ENCODE assay signal across 27 cellular contexts in genomic region chr9:120860083-120860482, GRCh38.
"Had no signal": no experiment of that assay in that cellular context is flagged by ENCODE, and none has a peak within 500 bp of the region (broad histone marks: within the 10 kb centered on the region; RNA-seq: fewer than 3 reads in every experiment).

No MANE protein-coding gene starts in this region.

- H3K4me3 ChIP-seq: adrenal gland, body of pancreas, coronary artery, dorsolateral prefrontal cortex, gastrocnemius medialis, left ventricle myocardium inferior, lung, testis, transverse colon had no signal

- H3K9me3 Mint-ChIP-seq: activated naive CD4-positive, alpha-beta T cell treated with anti-CD3 and anti-CD28 coated beads, Interleukin-2, amount 50 U/mL, for 24 hours; natural killer cell treated with Interleukin-12 subunit alpha and Interleukin-12 subunit beta and Interleukin-15 and Interleukin-18, amount 100 ng/mL, for 72 hours had no signal

- H3K4me3 Mint-ChIP-seq: activated CD8-positive, alpha-beta memory T cell treated with anti-CD3 and anti-CD28 coated beads, Interleukin-2, amount 10 ng/mL, durations not matched to agents 7 days and 5 days; activated CD8-positive, alpha-beta T cell treated with anti-CD3 and anti-CD28 coated beads, Interleukin-2, amount 10 ng/mL, durations not matched to agents 7 days and 5 days; activated naive CD4-positive, alpha-beta T cell treated with anti-CD3 and anti-CD28 coated beads, Interleukin-2, amount 50 U/mL, for 24 hours; natural killer cell treated with Interleukin-12 subunit alpha and Interleukin-12 subunit beta and Interleukin-15 and Interleukin-18, amount 100 ng/mL, for 72 hours had no signal

- H3K4me1 Mint-ChIP-seq: activated CD8-positive, alpha-beta memory T cell treated with anti-CD3 and anti-CD28 coated beads, Interleukin-2, amount 10 ng/mL, durations not matched to agents 7 days and 5 days had no signal

- H3K27me3 Mint-ChIP-seq: activated CD8-positive, alpha-beta memory T cell treated with anti-CD3 and anti-CD28 coated beads, Interleukin-2, amount 10 ng/mL, durations not matched to agents 7 days and 5 days; activated naive CD4-positive, alpha-beta T cell treated with anti-CD3 and anti-CD28 coated beads, Interleukin-2, amount 50 U/mL, for 24 hours; natural killer cell treated with Interleukin-12 subunit alpha and Interleukin-12 subunit beta and Interleukin-15 and Interleukin-18, amount 100 ng/mL, for 72 hours had no signal

- H3K27me3 ChIP-seq: adrenal gland, body of pancreas, dorsolateral prefrontal cortex, gastrocnemius medialis, testis, transverse colon had no signal

- H3K9me3 ChIP-seq: adrenal gland, body of pancreas, gastrocnemius medialis, left ventricle myocardium inferior, testis, transverse colon had no signal

- H3K27ac ChIP-seq: adrenal gland, body of pancreas, coronary artery, dorsolateral prefrontal cortex, gastrocnemius medialis, left ventricle myocardium inferior, testis, transverse colon had no signal

- H3K4me1 ChIP-seq: adrenal gland, gastrocnemius medialis, testis had no signal

- DNase-seq: activated CD4-positive, alpha-beta T cell treated with anti-CD3 and anti-CD28 coated beads for 48 hours; activated CD4-positive, CD25-positive, alpha-beta regulatory T cell; activated CD8-positive, alpha-beta memory T cell treated with anti-CD3 and anti-CD28 coated beads, Interleukin-2, amount 10 ng/mL, durations not matched to agents 7 days and 5 days; activated CD8-positive, alpha-beta T cell treated with anti-CD3 and anti-CD28 coated beads, Interleukin-2, amount 10 ng/mL, durations not matched to agents 7 days and 5 days; activated gamma-delta T cell treated with Interleukin-2 at 50 U/mL for 16 hours; adrenal gland; aorta; body of pancreas; cerebellar nuclear complex; effector memory CD4-positive, alpha-beta T cell; erythroblast; gastrocnemius medialis; glutamatergic neuron; left ventricle myocardium inferior; mesendoderm; right cardiac atrium; stimulated activated CD4-positive, alpha-beta T cell treated with anti-CD3 and anti-CD28 coated beads, Interleukin-15, amount 100 ng/mL, for 24 hours; stimulated activated CD4-positive, alpha-beta T cell treated with anti-CD3 and anti-CD28 coated beads, Interleukin-2, amount 100 ng/mL, for 24 hours; stimulated activated naive CD8-positive, alpha-beta T cell treated with anti-CD3 and anti-CD28 coated beads, Interleukin-15, Interleukin-2, amounts not matched to agents 100 U/mL and 50 U/mL, for 24 hours; T-helper 1 cell; testis; transverse colon had no signal

- ATAC-seq: activated CD8-positive, alpha-beta memory T cell treated with anti-CD3 and anti-CD28 coated beads, Interleukin-2, amount 10 ng/mL, durations not matched to agents 7 days and 5 days; activated CD8-positive, alpha-beta T cell treated with anti-CD3 and anti-CD28 coated beads, Interleukin-2, amount 10 ng/mL, durations not matched to agents 7 days and 5 days; body of pancreas; gastrocnemius medialis; natural killer cell treated with Interleukin-12 subunit alpha and Interleukin-12 subunit beta and Interleukin-15 and Interleukin-18, amount 100 ng/mL, for 72 hours; right cardiac atrium; stimulated activated naive CD8-positive, alpha-beta T cell treated with anti-CD3 and anti-CD28 coated beads, Interleukin-15, Interleukin-2, amounts not matched to agents 100 U/mL and 50 U/mL, for 24 hours had no signal

- H3K27ac Mint-ChIP-seq: activated CD8-positive, alpha-beta memory T cell treated with anti-CD3 and anti-CD28 coated beads, Interleukin-2, amount 10 ng/mL, durations not matched to agents 7 days and 5 days; activated naive CD4-positive, alpha-beta T cell treated with anti-CD3 and anti-CD28 coated beads, Interleukin-2, amount 50 U/mL, for 24 hours had no signal
